24 cellular contexts compared by ENCODE assay signal in genomic region chr15:69288531-69289311, GRCh38. TPM values are rescaled to one million over a fixed set of nuclear protein-coding genes. Genes with fewer than 3 reads are reported as not detected.
A peak's percentile ranks its signal among the peaks of the same experiment; 100 is the strongest.
DNase-seq lines count a peak whose midpoint lies in the region; TF ChIP-seq lines count a peak whose summit lies in the region.
"Had no signal": no experiment of that assay in that cellular context is flagged by ENCODE, and none has a peak within 500 bp of the region (broad histone marks: within the 10 kb centered on the region; RNA-seq: fewer than 3 reads in every experiment).

No MANE protein-coding gene starts in this region.

- no peak overlapping the region for H3K14ac ChIP-seq in mesenchymal stem cell (ENCODE audit: low read length in 2 of 2)

- peaks cover 3 to 9% of the 10 kb centered on the region in 2 donors for H3K4me1 ChIP-seq in esophagus (ENCODE audit: control insufficient read depth in 2 of 2, insufficient read depth in 2 of 2, low read length in 1 of 2)
- H3K4me1 ChIP-seq in mesenchymal stem cell (ENCODE audit: control insufficient read depth, insufficient read depth, low read depth, low read length), result no peaks in the 10 kb centered on the region
- H3K4me1 ChIP-seq: tibial nerve had no signal

- CTCF ChIA-PET in RWPE1 (lab: Yijun Ruan, JAX), result interaction anchor here (0.7 to 1.0 kb wide), 2 partner anchors 24 to 156 kb away, joined by 3 read pairs; no protein-coding TSS in a partner anchor

- H3K27ac Mint-ChIP-seq in HFFc6, result no peak overlapping the region
- H3K27ac Mint-ChIP-seq: activated CD4-positive, alpha-beta T cell treated with anti-CD3 and anti-CD28 coated beads for 36 hours; activated naive CD4-positive, alpha-beta T cell treated with anti-CD3 and anti-CD28 coated beads, Interleukin-2, amount 10 ng/mL, durations not matched to agents 7 days and 5 days had no signal

- peak overlapping the region in 1 of 2 experiments; percentile 93 for H2BK12ac ChIP-seq in mesenchymal stem cell (ENCODE audit: low read length in 2 of 2)

- H3K27me3 Mint-ChIP-seq in HFFc6 (ENCODE audit: insufficient read depth), result peaks cover 7% of the 10 kb centered on the region
- H3K27me3 Mint-ChIP-seq: activated CD4-positive, alpha-beta T cell treated with anti-CD3 and anti-CD28 coated beads for 36 hours; stimulated activated naive CD8-positive, alpha-beta T cell treated with anti-CD3 and anti-CD28 coated beads, Interleukin-15, amount 100 ng/mL, for 72 hours had no signal

- H3K9me3 ChIP-seq in esophagus (ENCODE audit: control insufficient read depth in 2 of 2, insufficient read depth in 1 of 2, low read depth in 1 of 2, low read length in 1 of 2) (no peaks in the 10 kb centered on the region), mesenchymal stem cell (ENCODE audit: control insufficient read depth, low read length) (no peaks in the 10 kb centered on the region)
- H3K9me3 ChIP-seq: BLaER1, neutrophil, tibial nerve had no signal

- H3K27me3 ChIP-seq in esophagus (ENCODE audit: control insufficient read depth in 1 of 2, insufficient read depth in 2 of 2, low read length in 2 of 2) (no peaks in the 10 kb centered on the region), mesenchymal stem cell (ENCODE audit: control insufficient read depth in 1 of 2, insufficient read depth in 1 of 2, low read length in 2 of 2) (peaks cover 0 to 2% of the 10 kb centered on the region in 2 experiments)
- H3K27me3 ChIP-seq: BLaER1, neutrophil, tibial nerve had no signal

- H3K4me3 ChIP-seq in esophagus (ENCODE audit: low read depth in 1 of 2, low read length in 2 of 2) (no peak overlapping the region), mesenchymal stem cell (ENCODE audit: insufficient read depth in 1 of 2, low read depth in 1 of 2, low read length in 2 of 2) (no peak overlapping the region)
- H3K4me3 ChIP-seq: BLaER1, tibial nerve had no signal

- H3K23ac ChIP-seq in mesenchymal stem cell (ENCODE audit: low read length in 2 of 2), result no peak overlapping the region

- no peak overlapping the region for H2AK5ac ChIP-seq in mesenchymal stem cell (ENCODE audit: low read length, severe bottlenecking)

- 61 to 66% methylated on average over 11 of the region's 11 CpGs for WGBS in esophagus, 2 donors
- 92% methylated on average over 11 of the region's 11 CpGs for WGBS in mesenchymal stem cell

- peak overlapping the region; percentile 24 for H2BK120ac ChIP-seq in mesenchymal stem cell (ENCODE audit: low read depth, low read length)

- H3K4me1 Mint-ChIP-seq in HFFc6 (ENCODE audit: low read depth), result no peaks in the 10 kb centered on the region
- H3K4me1 Mint-ChIP-seq: activated CD4-positive, alpha-beta T cell treated with anti-CD3 and anti-CD28 coated beads for 36 hours; activated naive CD4-positive, alpha-beta T cell treated with anti-CD3 and anti-CD28 coated beads, Interleukin-2, amount 10 ng/mL, durations not matched to agents 7 days and 5 days; stimulated activated naive CD8-positive, alpha-beta T cell treated with anti-CD3 and anti-CD28 coated beads, Interleukin-15, amount 100 ng/mL, for 72 hours had no signal

- peak overlapping the region; percentile 38 to 71 for H3K18ac ChIP-seq in mesenchymal stem cell (ENCODE audit: low read depth in 1 of 2, low read length in 2 of 2)

- DNase-seq in RWPE1 (ENCODE audit: low spot score) (no peak), mesenchymal stem cell (no peak), HT-29 (ENCODE audit: low spot score) (no peak), HFFc6 (no peak)
- no peak for DNase-seq in stimulated activated CD4-positive, alpha-beta T cell treated with anti-CD3 and anti-CD28 coated beads, Interleukin-4, amount 100 ng/mL, for 4 hours
- DNase-seq in stimulated activated CD4-positive, alpha-beta T cell treated with anti-CD3 and anti-CD28 coated beads, Interleukin-2, amount 100 ng/mL, for 24 hours, result no peak
- DNase-seq: ACHN; activated CD4-positive, alpha-beta T cell treated with anti-CD3 and anti-CD28 coated beads for 36 hours; activated naive CD4-positive, alpha-beta T cell treated with anti-CD3 and anti-CD28 coated beads, Interleukin-2, amount 10 ng/mL, durations not matched to agents 7 days and 5 days; anterior cingulate cortex; Calu3; NCI-H1092; NCI-H2029; NCI-H2227 treated with DMSO at 0.1 percent for 48 hours; NCI-H748 treated with DMSO at 0.1 percent for 48 hours; SHP77; stimulated activated CD4-positive, alpha-beta T cell treated with anti-CD3 and anti-CD28 coated beads, Interleukin-4, amount 100 ng/mL, for 24 hours; stimulated activated naive CD8-positive, alpha-beta T cell treated with anti-CD3 and anti-CD28 coated beads, Interleukin-15, amount 100 ng/mL, for 72 hours had no signal

- POLR2A ChIA-PET in RWPE1 (lab: Yijun Ruan, JAX; ENCODE audit: low non-redundant PET), result no interaction called here

- peak overlapping the region; percentile 3 for H2BK15ac ChIP-seq in mesenchymal stem cell (ENCODE audit: low read depth, poor library complexity, severe bottlenecking)

- H3K9ac ChIP-seq in mesenchymal stem cell (ENCODE audit: low read length), result no peak overlapping the region
- H3K9ac ChIP-seq: BLaER1 had no signal

- H3K36me3 ChIP-seq in esophagus (ENCODE audit: control insufficient read depth in 2 of 2, insufficient read depth in 2 of 2, low read length in 1 of 2), result no peaks in the 10 kb centered on the region
- no peaks in the 10 kb centered on the region for H3K36me3 ChIP-seq in mesenchymal stem cell (ENCODE audit: control insufficient read depth in 1 of 2, insufficient read depth in 2 of 2, low read depth in 1 of 2, low read length in 2 of 2)
- H3K36me3 ChIP-seq: BLaER1, neutrophil, tibial nerve had no signal

- H3K36me3 Mint-ChIP-seq in HFFc6 (ENCODE audit: low read depth), result no peaks in the 10 kb centered on the region
- H3K36me3 Mint-ChIP-seq: activated naive CD4-positive, alpha-beta T cell treated with anti-CD3 and anti-CD28 coated beads, Interleukin-2, amount 10 ng/mL, durations not matched to agents 7 days and 5 days had no signal

- TF ChIP-seq CTCF in 22Rv1 (IDR thresholded peaks at IDR 0.05), result no peak
- no peak for TF ChIP-seq CTCF in RWPE1 (conservative IDR thresholded peaks at IDR 0.05; ENCODE audit: low read depth)
- no peak for TF ChIP-seq CTCF in HFFc6 (IDR thresholded peaks at IDR 0.05)

- no peak overlapping the region for H3K4me2 ChIP-seq in mesenchymal stem cell (ENCODE audit: low read length, poor library complexity, severe bottlenecking)
- H3K4me2 ChIP-seq: BLaER1 had no signal

- peak overlapping the region; percentile 24 to 41 for H3K4ac ChIP-seq in mesenchymal stem cell (ENCODE audit: low read depth in 1 of 2, low read length in 2 of 2)

- H3K4me3 Mint-ChIP-seq in HFFc6, result no peak overlapping the region
- H3K4me3 Mint-ChIP-seq: activated CD4-positive, alpha-beta T cell treated with anti-CD3 and anti-CD28 coated beads for 36 hours; activated naive CD4-positive, alpha-beta T cell treated with anti-CD3 and anti-CD28 coated beads, Interleukin-2, amount 10 ng/mL, durations not matched to agents 7 days and 5 days; stimulated activated naive CD8-positive, alpha-beta T cell treated with anti-CD3 and anti-CD28 coated beads, Interleukin-15, amount 100 ng/mL, for 72 hours had no signal

- H3K9me3 Mint-ChIP-seq in HFFc6, result no peaks in the 10 kb centered on the region
- H3K9me3 Mint-ChIP-seq: activated naive CD4-positive, alpha-beta T cell treated with anti-CD3 and anti-CD28 coated beads, Interleukin-2, amount 10 ng/mL, durations not matched to agents 7 days and 5 days; stimulated activated naive CD8-positive, alpha-beta T cell treated with anti-CD3 and anti-CD28 coated beads, Interleukin-15, amount 100 ng/mL, for 72 hours had no signal

- H2AFZ ChIP-seq in mesenchymal stem cell (ENCODE audit: low read depth, low read length), result no peak overlapping the region

- H4K8ac ChIP-seq in mesenchymal stem cell (ENCODE audit: low read length), result peak overlapping the region; percentile 66

- H2BK5ac ChIP-seq in mesenchymal stem cell (ENCODE audit: low read depth, low read length, poor library complexity, severe bottlenecking), result no peak overlapping the region

- H3K79me1 ChIP-seq in mesenchymal stem cell (replicated peaks; ENCODE audit: low read length, poor library complexity, severe bottlenecking), result no peaks in the 10 kb centered on the region

- peak overlapping the region; percentile 81 for H4K91ac ChIP-seq in mesenchymal stem cell (ENCODE audit: low read length)

- H3K27ac ChIP-seq in 22Rv1 (peak overlapping the region; percentile 31; the same call in 1 of the 2 replicates), RWPE1 (peak overlapping the region; percentile 63), esophagus (ENCODE audit: low read depth in 2 of 2, low read length in 1 of 2) (peak overlapping the region; percentile 34 to 53), mesenchymal stem cell (ENCODE audit: low read length, poor library complexity, severe bottlenecking) (no peak overlapping the region)
- H3K27ac ChIP-seq: BLaER1, neutrophil had no signal

RNA-seq across cellular contexts. Expression of gene PAQR5, which starts 10.0 kb away (rescaled TPM):
- 10 to 100 TPM in 1 of 2 donors, 1 to 10 TPM in 1; 8.5 to 10.5 TPM for polyA plus RNA-seq in esophagus
- 8.3 TPM for polyA plus RNA-seq in mesenchymal stem cell (2013, experiment 1 of 2)
- polyA plus RNA-seq in mesenchymal stem cell (2013, experiment 2 of 2), result 8.1 TPM
- 25.9 and 28.9 TPM in 2 replicates for total RNA-seq in HT-29 (2014; rRNA removed; shearing (Covaris generic))
- total RNA-seq in HFFc6 (2021; fragmentation: NEBNext Ultra II Directional; extraction: Animal tissue kit (Norgen Biotek cat#: 25700)), result 1 to 10 TPM; 1.3 to 2.2 (median 1.6) TPM
- total RNA-seq: OCI-LY7 had no signal
